Comparison of ENCODE assay signal across 8 cellular contexts in the genomic region with DNA sequence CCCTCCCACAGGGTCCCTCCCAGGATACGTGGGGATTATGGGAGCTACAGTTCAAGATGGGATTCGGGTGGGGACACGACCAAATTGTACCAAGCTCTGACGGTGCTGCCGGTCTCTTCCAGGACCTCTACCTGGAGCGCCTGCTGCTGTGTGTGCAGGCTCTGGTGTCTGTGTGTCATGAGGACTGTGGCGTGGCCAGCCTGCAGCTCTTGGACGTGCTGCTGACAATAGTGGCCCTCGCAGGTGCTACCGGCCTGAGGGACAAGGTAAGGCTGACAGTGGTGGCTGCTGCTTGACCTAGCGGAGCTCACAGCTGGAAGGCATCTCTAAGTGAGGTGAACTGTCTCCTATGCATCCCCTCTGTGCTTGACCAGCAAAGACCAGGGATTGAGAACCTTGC.
"Had no signal": no experiment of that assay in that cellular context is flagged by ENCODE, and none has a peak within 500 bp of the region (broad histone marks: within the 10 kb centered on the region; RNA-seq: fewer than 3 reads in every experiment).

No MANE protein-coding gene starts in this region.

- H3K27ac Mint-ChIP-seq: GM23338 had no signal

- ATAC-seq: GM23338, K562 had no signal

- FAIRE-seq: H1, H54, K562 had no signal

- DNase-seq: H9, HCEC 1CT, IMR-90 had no signal

- H3K4me3 ChIP-seq: GM23338, K562 had no signal

- H3K4me1 Mint-ChIP-seq: GM23338, H9 had no signal

- H3K27ac ChIP-seq: HL-60 had no signal

- H3K9me3 Mint-ChIP-seq: GM23338, H9 had no signal

- H3K4me3 Mint-ChIP-seq: GM23338, H9 had no signal
